9 cellular contexts compared by ENCODE assay signal in the genomic region with DNA sequence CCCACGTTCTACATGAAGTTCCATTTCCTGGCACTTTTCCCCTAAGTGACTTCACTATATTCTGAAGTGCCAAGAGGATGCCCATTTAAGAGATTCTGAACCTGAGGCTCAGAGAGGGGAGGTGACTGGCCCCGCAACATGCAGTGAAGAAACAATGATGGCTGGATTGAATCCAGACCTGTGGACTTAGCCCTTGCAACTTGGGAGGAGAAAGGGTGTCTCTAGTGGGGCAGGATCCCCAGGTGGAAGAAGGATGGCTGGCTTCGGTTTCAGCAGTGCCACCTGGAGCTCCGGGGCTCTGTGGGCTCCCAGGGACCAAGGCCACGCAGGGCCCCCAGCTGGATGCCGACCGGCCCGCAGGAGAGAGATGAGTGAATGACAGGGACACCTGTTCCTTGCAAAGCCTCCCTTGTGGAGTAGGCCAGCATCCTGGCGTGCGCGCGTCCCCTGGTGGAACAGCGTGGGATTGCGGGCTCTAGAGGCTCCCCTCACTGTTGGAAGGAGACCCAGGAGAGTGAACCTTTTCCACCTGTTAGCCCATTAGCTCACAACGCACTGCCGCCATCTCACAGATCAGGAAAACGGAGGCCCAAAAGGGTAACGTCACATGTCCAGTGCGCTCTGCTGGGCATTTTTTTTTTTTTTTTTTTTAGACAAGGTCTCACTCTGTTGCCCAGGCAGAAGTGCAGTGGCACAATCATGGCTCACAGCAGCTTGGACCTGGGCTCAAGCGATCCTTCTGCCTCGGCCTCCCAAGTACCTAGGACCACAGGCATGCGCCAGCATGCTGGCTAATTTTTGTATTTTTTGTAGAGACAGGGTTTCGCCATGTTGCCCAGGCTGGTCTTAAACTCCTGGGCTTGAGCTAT.
A peak's percentile ranks its signal among the peaks of the same experiment; 100 is the strongest.
DNase-seq lines count a peak whose midpoint lies in the region; ATAC-seq, FAIRE-seq and TF ChIP-seq lines count a peak whose summit lies in the region.
"Had no signal": no experiment of that assay in that cellular context is flagged by ENCODE, and none has a peak within 500 bp of the region (broad histone marks: within the 10 kb centered on the region; RNA-seq: fewer than 3 reads in every experiment).

No MANE protein-coding gene starts in this region.

- whole genome bisulfite sequencing in gastroesophageal sphincter (ENCODE audit: low coverage in 1 of 2), 2 donors = 43 to 88% methylated on average over 3 to 17 of the region's 23 CpGs

- no peaks in the 10 kb centered on the region for H3K9me3 Mint-ChIP-seq in progenitor cell of endocrine pancreas (ENCODE audit: low read depth)

- no peak for TF ChIP-seq POLR2A in gastroesophageal sphincter (IDR thresholded peaks at IDR 0.05)

- H3K36me3 Mint-ChIP-seq in progenitor cell of endocrine pancreas (ENCODE audit: insufficient read depth) = peaks cover 9% of the 10 kb centered on the region

- no peak overlapping the region for H3K27ac ChIP-seq in gastroesophageal sphincter
- H3K27ac ChIP-seq: SJSA1 had no signal

- TF ChIP-seq CTCF in D721Med (IDR thresholded peaks at IDR 0.05; ENCODE audit: insufficient read depth, missing control alignments) = peak; percentile 93
- peak in 3 of 4 experiments; percentile 63 to 92 (median 84) for TF ChIP-seq CTCF in gastroesophageal sphincter (IDR thresholded peaks at IDR 0.05)
- TF ChIP-seq CTCF in progenitor cell of endocrine pancreas (IDR thresholded peaks at IDR 0.05; ENCODE audit: unreplicated experiment) = peak; percentile 78

- H3K4me1 Mint-ChIP-seq in progenitor cell of endocrine pancreas (ENCODE audit: low read depth) = no peaks in the 10 kb centered on the region

- peak; percentile 65 for ATAC-seq in gastroesophageal sphincter
- ATAC-seq in GM19023 (IDR thresholded peaks at IDR 0.05; ENCODE audit: unreplicated experiment) = no peak

- H3K9me3 ChIP-seq in gastroesophageal sphincter = no peaks in the 10 kb centered on the region
- H3K9me3 ChIP-seq: SJSA1 had no signal

- H3K27ac Mint-ChIP-seq in progenitor cell of endocrine pancreas = no peak overlapping the region

- DNase-seq in D721Med (ENCODE audit: insufficient read length, low spot score) (peak; percentile 56), HT1080 (ENCODE audit: low read depth) (peak; percentile 42), RPMI7951 (ENCODE audit: low read depth) (peak; percentile 26), progenitor cell of endocrine pancreas (ENCODE audit: low spot score, unreplicated experiment) (peak; percentile 73), GOT3 (lab: John Stamatoyannopoulos, UW) (no peak)
- DNase-seq in activated T-helper 9 cell treated with anti-CD3 and anti-CD28 coated beads, Interleukin-2, amount 50 U/mL, for 16 hours (ENCODE audit: low read depth) = peak; percentile 60

- H3K4me3 ChIP-seq in gastroesophageal sphincter = no peak overlapping the region
- H3K4me3 ChIP-seq: SJSA1 had no signal

- TF ChIP-seq EP300 in gastroesophageal sphincter (IDR thresholded peaks at IDR 0.05) = no peak

- H3K27me3 Mint-ChIP-seq in progenitor cell of endocrine pancreas = no peaks in the 10 kb centered on the region

- no peak for FAIRE-seq in D721Med (lab: Jason Lieb, UNC)

- no peak overlapping the region for H3K4me3 Mint-ChIP-seq in progenitor cell of endocrine pancreas (ENCODE audit: low read depth)

- peaks cover 0 to 3% of the 10 kb centered on the region in 2 donors for H3K36me3 ChIP-seq in gastroesophageal sphincter
- H3K36me3 ChIP-seq: SJSA1 had no signal

- H3K4me1 ChIP-seq in gastroesophageal sphincter = no peaks in the 10 kb centered on the region
- H3K4me1 ChIP-seq: SJSA1 had no signal

- H3K27me3 ChIP-seq in gastroesophageal sphincter = no peaks in the 10 kb centered on the region
- H3K27me3 ChIP-seq: SJSA1 had no signal
